ENCODE assay signal across 21 cellular contexts in the genomic region with DNA sequence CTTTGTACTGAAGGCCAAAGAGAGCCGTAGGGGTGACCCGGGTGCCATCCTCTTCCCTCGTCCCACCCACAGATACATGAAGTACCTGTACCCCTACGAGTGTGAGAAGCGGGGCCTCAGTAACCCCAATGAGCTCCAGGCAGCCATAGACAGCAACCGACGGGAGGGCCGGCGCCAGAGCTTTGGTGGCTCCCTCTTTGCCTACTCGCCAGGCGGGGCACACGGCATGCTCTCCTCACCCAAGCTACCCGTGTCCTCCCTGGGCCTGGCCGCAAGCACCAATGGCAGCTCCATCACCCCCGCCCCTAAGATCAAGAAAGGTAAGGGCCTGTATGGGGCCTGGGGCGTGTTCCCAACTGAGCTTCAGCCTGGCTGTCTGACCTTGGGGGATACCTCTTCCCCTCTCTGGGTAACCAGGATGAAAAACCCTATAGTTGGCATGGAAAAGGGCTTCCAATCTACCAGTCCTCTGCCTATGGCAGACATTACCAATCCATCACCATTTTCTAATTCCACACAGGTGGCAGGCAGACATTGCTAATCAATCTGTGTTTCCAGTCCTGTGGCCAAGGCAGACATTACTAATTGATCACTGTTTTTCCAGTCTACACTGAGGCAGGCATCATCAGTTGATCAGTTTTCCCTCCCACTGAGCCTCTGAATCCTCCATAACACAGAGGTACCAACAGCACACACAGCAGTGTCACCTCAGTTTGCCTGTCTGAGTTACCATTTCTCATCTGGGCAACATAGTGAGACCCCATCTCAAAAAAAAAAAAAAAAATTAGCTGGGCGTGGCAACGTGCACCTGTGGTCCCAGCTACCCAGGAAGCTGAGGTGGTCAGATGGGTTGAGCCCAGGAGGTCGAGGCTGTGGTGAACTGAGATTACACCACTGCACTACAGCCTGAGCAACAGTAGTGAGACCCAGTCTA. TPM values are rescaled to one million over a fixed set of nuclear protein-coding genes. Genes with fewer than 3 reads are reported as not detected.
DNase-seq lines count a peak whose midpoint lies in the region; ATAC-seq and TF ChIP-seq lines count a peak whose summit lies in the region.
"Had no signal": no experiment of that assay in that cellular context is flagged by ENCODE, and none has a peak within 500 bp of the region (broad histone marks: within the 10 kb centered on the region; RNA-seq: fewer than 3 reads in every experiment).

No MANE protein-coding gene starts in this region.

- H3K9me3 ChIP-seq in A673 (ENCODE audit: low read depth, low read length, poor library complexity, severe bottlenecking) (no peaks in the 10 kb centered on the region), GM23248 (ENCODE audit: low read depth) (no peaks in the 10 kb centered on the region)
- H3K9me3 ChIP-seq: adrenal gland, SK-N-SH had no signal

- POLR2A ChIA-PET in A673 (lab: Charles Lee; ENCODE audit: low non-redundant PET): no interaction called here

- in situ Hi-C loops in GM23248 (cut with MboI): no loop called here

- H3K27me3 ChIP-seq in A673 (replicated peaks; ENCODE audit: insufficient read depth, low read depth, low read length, poor library complexity) (no peaks in the 10 kb centered on the region), GM23248 (replicated peaks; ENCODE audit: insufficient read depth) (no peaks in the 10 kb centered on the region)
- H3K27me3 ChIP-seq: adrenal gland had no signal

- ATAC-seq in HG03097 (IDR thresholded peaks at IDR 0.05; ENCODE audit: low FRiP score, unreplicated experiment) (no peak), GM21723 (IDR thresholded peaks at IDR 0.05; ENCODE audit: unreplicated experiment) (no peak)
- ATAC-seq: naive thymus-derived CD8-positive, alpha-beta T cell had no signal

- no peak overlapping the region for H2AFZ ChIP-seq in GM23248

- WGBS in GM23248 (ENCODE audit: low coverage in 1 of 2, low lambda C conversion rate in 2 of 2, missing lambda C conversion rate in 2 of 2), 2 experiments: 97 to 99% methylated on average over 19 of the region's 19 CpGs

- H3K4me1 ChIP-seq in A673 (ENCODE audit: insufficient read depth, low read length, poor library complexity, severe bottlenecking): no peaks in the 10 kb centered on the region
- H3K4me1 ChIP-seq in GM23248 (ENCODE audit: insufficient read depth): peaks cover 3% of the 10 kb centered on the region; the same call in 1 of the 2 replicates
- H3K4me1 ChIP-seq: adrenal gland had no signal

- no peaks in the 10 kb centered on the region for H4K20me1 ChIP-seq in GM23248 (ENCODE audit: insufficient read depth)

- BruUV-seq in A673 (replicated peaks; lab: Mats Ljungman, UMichigan): no TSS peak

- H3K27ac ChIP-seq in A673 (ENCODE audit: low read depth, low read length, poor library complexity, severe bottlenecking): no peak overlapping the region
- H3K27ac ChIP-seq in GM23248: no peak overlapping the region
- no peak overlapping the region for H3K27ac ChIP-seq in substantia nigra (ENCODE audit: low read depth, low read length, poor library complexity, severe bottlenecking)
- H3K27ac ChIP-seq: adrenal gland had no signal

- H3K4me2 ChIP-seq in GM23248 (ENCODE audit: unreplicated experiment): no peak overlapping the region
- H3K4me2 ChIP-seq: SK-N-SH had no signal

- TF ChIP-seq CTCF in A673 (conservative IDR thresholded peaks at IDR 0.05; ENCODE audit: low read depth, low read length) (no peak), fibroblast of mammary gland (conservative IDR thresholded peaks at IDR 0.05; ENCODE audit: control insufficient read depth, insufficient read depth, low read depth, low read length) (no peak)

- no peaks in the 10 kb centered on the region for H3K9me2 ChIP-seq in GM23248 (ENCODE audit: insufficient read depth)
- H3K9me2 ChIP-seq: SK-N-SH had no signal

- CTCF ChIA-PET in A673 (lab: Charles Lee): no interaction called here

- DNase-seq in A673 (ENCODE audit: low spot score) (peak; percentile 45), GM23248 (peak; percentile 26), RPMI7951 (ENCODE audit: low read depth) (peak; percentile 34), fibroblast of mammary gland (ENCODE audit: low read depth) (peak; percentile 47), substantia nigra (lab: John Stamatoyannopoulos, UW) (no peak), H4 (ENCODE audit: low spot score) (no peak)
- DNase-seq: activated CD4-positive, alpha-beta T cell treated with anti-CD3 and anti-CD28 coated beads for 1 hour; adrenal gland; effector CD8-positive, alpha-beta T cell; naive thymus-derived CD8-positive, alpha-beta T cell; NCI-H526 treated with DMSO at 0.1 percent for 48 hours; SK-N-SH; stimulated activated CD4-positive, alpha-beta T cell treated with anti-CD3 and anti-CD28 coated beads, Interleukin-4, amount 100 ng/mL, for 1 hour; T-helper 9 cell had no signal

- no peak overlapping the region for H3K9ac ChIP-seq in GM23248
- H3K9ac ChIP-seq: SK-N-SH had no signal

- intact Hi-C loops in A673 (cut with micrococcal nuclease; ENCODE audit: unreplicated experiment): no loop called here

- H3K4me3 ChIP-seq in A673 (ENCODE audit: low read depth, low read length, poor library complexity, severe bottlenecking) (no peak overlapping the region), GM23248 (no peak overlapping the region), fibroblast of mammary gland (ENCODE audit: control insufficient read depth, low read depth, low read length) (no peak overlapping the region)
- H3K4me3 ChIP-seq: adrenal gland had no signal

- no peaks in the 10 kb centered on the region for H3F3A ChIP-seq in GM23248 (ENCODE audit: insufficient read depth)

- H3K79me2 ChIP-seq in GM23248 (ENCODE audit: insufficient read depth): peaks cover 21% of the 10 kb centered on the region

- H3K36me3 ChIP-seq in A673 (ENCODE audit: insufficient read depth, low read length, poor library complexity, severe bottlenecking) (peaks cover 19% of the 10 kb centered on the region), GM23248 (ENCODE audit: low read depth) (peaks cover 36% of the 10 kb centered on the region)

RNA-seq across cellular contexts. Expression of a gene that starts 19.1 kb away (rescaled TPM):
- total RNA-seq in A673 (2021): 109 and 116 TPM in 2 replicates
- 63.5 and 83.4 TPM in 2 replicates for total RNA-seq in GM23248 (2014; rRNA removed; shearing (Covaris generic))
- 143 and 157 TPM in 2 replicates for polyA plus RNA-seq in GM23248 (2016; fragmentation: Nextera tagmentation; extraction: Ambion mirVana)
- 47.7 and 67.0 TPM in 2 replicates for total RNA-seq in RPMI7951 (2014; rRNA removed; shearing (Covaris generic))
- 61.9 and 77.2 TPM in 2 replicates for total RNA-seq in H4 (2014; rRNA removed; shearing (Covaris generic))

RNA-seq across cellular contexts. Expression of a gene that starts 35.2 kb away (rescaled TPM):
- total RNA-seq in A673 (2021): not detected in 2 replicates
- total RNA-seq in GM23248 (2014; rRNA removed; shearing (Covaris generic)): 0.25 and 0.54 TPM in 2 replicates
- not detected in 2 replicates for polyA plus RNA-seq in GM23248 (2016; fragmentation: Nextera tagmentation; extraction: Ambion mirVana)
- total RNA-seq in RPMI7951 (2014; rRNA removed; shearing (Covaris generic)): 0.20 and 0.24 TPM in 2 replicates
- total RNA-seq in H4 (2014; rRNA removed; shearing (Covaris generic)): 0.23 TPM in 1 of 2 replicates, not detected in the other
- total RNA-seq: cardiac septum; naive thymus-derived CD8-positive, alpha-beta T cell; skeletal muscle tissue; ureter had no signal
- polyA plus RNA-seq: naive thymus-derived CD8-positive, alpha-beta T cell had no signal

RNA-seq across cellular contexts. Expression of a gene that starts 39.2 kb away (rescaled TPM):
- 19.6 and 26.3 TPM in 2 replicates for total RNA-seq in A673 (2021)
- 6.7 and 8.5 TPM in 2 replicates for total RNA-seq in GM23248 (2014; rRNA removed; shearing (Covaris generic))
- 2.4 and 2.8 TPM in 2 replicates for polyA plus RNA-seq in GM23248 (2016; fragmentation: Nextera tagmentation; extraction: Ambion mirVana)
- total RNA-seq in RPMI7951 (2014; rRNA removed; shearing (Covaris generic)): 5.3 and 5.6 TPM in 2 replicates
- total RNA-seq in H4 (2014; rRNA removed; shearing (Covaris generic)): 2.3 and 9.0 TPM in 2 replicates

RNA-seq across cellular contexts. Expression of a gene that starts 47.9 kb away (rescaled TPM):
- total RNA-seq in A673 (2021): 0.20 TPM in 1 of 2 replicates, not detected in the other
- total RNA-seq in GM23248 (2014; rRNA removed; shearing (Covaris generic)): not detected in 2 replicates
- polyA plus RNA-seq in GM23248 (2016; fragmentation: Nextera tagmentation; extraction: Ambion mirVana): not detected in 2 replicates
- total RNA-seq in RPMI7951 (2014; rRNA removed; shearing (Covaris generic)): not detected in 2 replicates
- not detected in 2 replicates for total RNA-seq in H4 (2014; rRNA removed; shearing (Covaris generic))
- total RNA-seq: cardiac septum, lung microvascular endothelial cell, skeletal muscle tissue, ureter had no signal
- polyA plus RNA-seq: adrenal gland, keratinocyte, SK-N-SH had no signal

RNA-seq across cellular contexts. Expression of a gene that starts 52.0 kb away (rescaled TPM):
- total RNA-seq in A673 (2021): 39.3 and 45.5 TPM in 2 replicates
- 41.6 and 50.9 TPM in 2 replicates for total RNA-seq in GM23248 (2014; rRNA removed; shearing (Covaris generic))
- 52.7 and 58.1 TPM in 2 replicates for polyA plus RNA-seq in GM23248 (2016; fragmentation: Nextera tagmentation; extraction: Ambion mirVana)
- total RNA-seq in RPMI7951 (2014; rRNA removed; shearing (Covaris generic)): 19.7 and 29.3 TPM in 2 replicates
- 20.3 and 26.8 TPM in 2 replicates for total RNA-seq in H4 (2014; rRNA removed; shearing (Covaris generic))

Comparison
In these comparisons a context has a peak if more than half of its experiments do, and no peak if none do; other contexts are left out.
1. DNase-seq: peak in A673 (single experiment), GM23248 (single experiment), RPMI7951 (single experiment) and fibroblast of mammary gland (single experiment); none in substantia nigra (0 of 49) and H4 (single experiment).